ENCODE assay signal across 23 cellular contexts in genomic region chr4:114193625-114194399, GRCh38.
"Had no signal": no experiment of that assay in that cellular context is flagged by ENCODE, and none has a peak within 500 bp of the region (broad histone marks: within the 10 kb centered on the region; RNA-seq: fewer than 3 reads in every experiment).

No MANE protein-coding gene starts in this region.

- H3K9me3 ChIP-seq: MG63 had no signal

- H3K27ac ChIP-seq: HL-60, RWPE1 had no signal

- H3K9ac ChIP-seq: SK-N-SH had no signal

- H3K27me3 ChIP-seq: MG63 had no signal

- ATAC-seq: Panc1, PC-3 had no signal

- H3K36me3 ChIP-seq: MG63 had no signal

- DNase-seq: Karpas-422; KG1; MG63; NCI-H1092; NCI-H1105 treated with DMSO at 0.1 percent for 48 hours; NCI-H1417 treated with DMSO at 0.1 percent for 48 hours; NCI-H146; NCI-H1694 treated with DMSO at 0.1 percent for 48 hours; NCI-H1930; NCI-H2081; NCI-H2107; NCI-H2227 treated with DMSO at 0.1 percent for 48 hours; NCI-H524; NCI-H526 treated with DMSO at 0.1 percent for 48 hours; NCI-H748 treated with DMSO at 0.1 percent for 48 hours; NK-92 treated with Interleukin-12 subunit alpha and Interleukin-12 subunit beta, amount 100 ng/mL, for 24 hours; PC-3; SHP77; SK-N-SH; SW 1271 had no signal

- H3K4me2 ChIP-seq: SK-N-SH had no signal

- H3K4me3 ChIP-seq: MG63 had no signal
